In genomic region chrX:72573158-72573511, GRCh38 we compare ENCODE assay signal across 8 cellular contexts. TPM values are rescaled to one million over a fixed set of nuclear protein-coding genes. Genes with fewer than 3 reads are reported as not detected.
DNase-seq lines count a peak whose midpoint lies in the region; ATAC-seq, FAIRE-seq and TF ChIP-seq lines count a peak whose summit lies in the region.

No MANE protein-coding gene starts in this region.

- peak overlapping the region; percentile 96 for H3K4me3 ChIP-seq in iPS-18a (ENCODE audit: low read length)

- H3K36me3 Mint-ChIP-seq in T-cell (peaks cover 4% of the 10 kb centered on the region), type B pancreatic cell (no peaks in the 10 kb centered on the region)

- POLR2A ChIA-PET in T-cell (lab: Charles Lee): interaction anchor here in 1 of 2 donors (0.8 kb wide), 1 partner anchor 9 kb away, joined by 8 read pairs; no protein-coding TSS in a partner anchor

- peak overlapping the region; percentile 90 to 98 (median 91) for H3K4me3 Mint-ChIP-seq in T-cell
- peak overlapping the region; percentile 93 for H3K4me3 Mint-ChIP-seq in type B pancreatic cell

- ATAC-seq in GM18502 (IDR thresholded peaks at IDR 0.05; ENCODE audit: poor library complexity, unreplicated experiment): peak; percentile 34
- ATAC-seq in HG02642 (IDR thresholded peaks at IDR 0.05; ENCODE audit: poor library complexity, unreplicated experiment): peak; percentile 28
- ATAC-seq in T-cell (replicated peaks in 1 of 4): peak in 1 of 4 experiments; percentile 48

- DNase-seq in T-cell (no peak), type B pancreatic cell (ENCODE audit: extremely low spot score, unreplicated experiment) (no peak), NCI-H1694 treated with DMSO at 0.1 percent for 48 hours (lab: John Stamatoyannopoulos, UW) (no peak), HTR-8/SVneo (ENCODE audit: insufficient read length, low spot score) (no peak), NCI-H82 (lab: John Stamatoyannopoulos, UW) (no peak)

- H3K27me3 Mint-ChIP-seq in T-cell (peaks cover 0 to 15% of the 10 kb centered on the region in 2 donors), type B pancreatic cell (no peaks in the 10 kb centered on the region)

- H3K4me1 ChIP-seq in iPS-18a (ENCODE audit: control insufficient read depth, low read depth, low read length): no peaks in the 10 kb centered on the region

- H3K9me3 ChIP-seq in iPS-18a (ENCODE audit: control insufficient read depth, low read depth, low read length): peaks cover 16% of the 10 kb centered on the region

- CTCF ChIA-PET in T-cell (lab: Charles Lee): interaction anchor here in 1 of 2 donors (0.5 kb wide), 1 partner anchor 19 kb away, joined by 3 read pairs; no protein-coding TSS in a partner anchor

- no peak for TF ChIP-seq CTCF in type B pancreatic cell (conservative IDR thresholded peaks at IDR 0.05)

- no peaks in the 10 kb centered on the region for H3K9me3 Mint-ChIP-seq in T-cell
- no peaks in the 10 kb centered on the region for H3K9me3 Mint-ChIP-seq in type B pancreatic cell

- H3K27ac Mint-ChIP-seq in T-cell (no peak overlapping the region), type B pancreatic cell (peak overlapping the region; percentile 83)

- no peak overlapping the region for H3K27ac ChIP-seq in iPS-18a (ENCODE audit: low read length)

- H3K27me3 ChIP-seq in iPS-18a (ENCODE audit: control insufficient read depth, insufficient read depth, low read length): no peaks in the 10 kb centered on the region

- H3K4me1 Mint-ChIP-seq in T-cell (peaks cover 4 to 9% (median 6%) of the 10 kb centered on the region in 3 donors), type B pancreatic cell (ENCODE audit: unreplicated experiment) (no peaks in the 10 kb centered on the region)

- H3K36me3 ChIP-seq in iPS-18a (ENCODE audit: control insufficient read depth, low read depth, low read length): peaks cover 2% of the 10 kb centered on the region

- H3K9ac ChIP-seq in iPS-18a (ENCODE audit: low read length): peak overlapping the region; percentile 67

- FAIRE-seq in HTR-8/SVneo (lab: Jason Lieb, UNC): no peak

RNA-seq across cellular contexts. Expression of gene HDAC8, which starts 0.5 kb away (rescaled TPM):
- total RNA-seq in T-cell: 10 to 100 TPM; 15.7 to 19.1 (median 16.9) TPM
- total RNA-seq in type B pancreatic cell (ENCODE audit: low replicate concordance): 30.3 and 32.4 TPM in 2 replicates
